25 cellular contexts compared by ENCODE assay signal in the genomic region with DNA sequence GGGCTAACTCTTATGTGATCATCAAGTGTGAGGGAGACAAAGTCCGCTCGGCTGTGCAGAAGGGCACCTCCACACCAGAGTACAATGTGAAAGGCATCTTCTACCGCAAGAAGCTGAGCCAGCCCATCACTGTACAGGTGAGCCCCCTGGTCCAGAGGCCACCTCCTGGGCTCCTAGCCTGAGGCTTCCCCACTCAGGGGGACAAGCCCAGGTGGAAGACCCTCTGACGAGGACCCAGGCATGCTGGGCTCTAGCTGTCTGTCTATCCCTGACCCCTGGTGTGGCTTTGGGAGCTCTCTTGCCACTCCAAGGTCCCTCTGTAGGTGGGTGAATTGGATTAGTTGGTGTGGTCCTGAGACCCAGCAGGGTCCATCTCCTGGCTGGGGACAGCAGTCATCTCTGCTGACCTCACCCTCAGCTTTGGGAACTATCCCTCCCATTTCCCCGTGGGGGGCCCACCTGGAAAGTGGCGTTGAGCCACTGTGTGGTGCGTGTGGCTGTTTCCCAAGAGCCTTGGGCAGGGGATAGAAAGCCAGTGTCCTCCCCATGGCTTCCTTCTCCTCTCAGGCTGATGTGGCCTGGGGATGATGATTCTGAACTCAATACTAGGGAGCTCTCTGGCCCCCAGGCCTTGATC. TPM values are rescaled to one million over a fixed set of nuclear protein-coding genes. Genes with fewer than 3 reads are reported as not detected.
DNase-seq lines count a peak whose midpoint lies in the region; ATAC-seq, FAIRE-seq and TF ChIP-seq lines count a peak whose summit lies in the region.
"Had no signal": no experiment of that assay in that cellular context is flagged by ENCODE, and none has a peak within 500 bp of the region (broad histone marks: within the 10 kb centered on the region; RNA-seq: fewer than 3 reads in every experiment).

No MANE protein-coding gene starts in this region.

- intact Hi-C loops in left ventricle myocardium superior (cut with micrococcal nuclease) (no loop called here), heart right ventricle (cut with DNase I) (loop anchor here in 4 of 10 donors (10.0 kb wide), 3 partner anchors 78 to 432 kb away; no protein-coding TSS in a partner anchor), kidney (cut with DNase I) (no loop called here), esophagus squamous epithelium (cut with DNase I) (no loop called here)

- H3K9ac ChIP-seq in kidney (ENCODE audit: low read length in 2 of 2), result no peak overlapping the region
- H3K9ac ChIP-seq: GM23248 had no signal

- H3K36me3 Mint-ChIP-seq in T-helper 17 cell (ENCODE audit: low read depth), result no peaks in the 10 kb centered on the region

- H3K9me3 ChIP-seq in heart right ventricle (no peaks in the 10 kb centered on the region), T-helper 17 cell (ENCODE audit: control insufficient read depth, low read length, poor library complexity, severe bottlenecking) (no peaks in the 10 kb centered on the region), kidney (ENCODE audit: control insufficient read depth in 1 of 2, low read length in 2 of 2) (no peaks in the 10 kb centered on the region), esophagus squamous epithelium (no peaks in the 10 kb centered on the region)
- H3K9me3 ChIP-seq: A549, BE2C, Caco-2 had no signal

- peaks cover 8% of the 10 kb centered on the region for H3K4me1 Mint-ChIP-seq in T-helper 17 cell

- no peak for TF ChIP-seq CTCF in heart right ventricle (IDR thresholded peaks at IDR 0.05)
- TF ChIP-seq CTCF in kidney (IDR thresholded peaks at IDR 0.05; ENCODE audit: borderline replicate concordance, extremely low read depth, insufficient read depth), result no peak
- no peak for TF ChIP-seq CTCF in esophagus squamous epithelium (IDR thresholded peaks at IDR 0.05)

- DNase-seq in left ventricle myocardium superior (peak; percentile 9), heart right ventricle (no peak), T-helper 17 cell (no peak), kidney (peak; percentile 53), esophagus squamous epithelium (lab: John Stamatoyannopoulos, UW) (no peak), HK-2 (ENCODE audit: unreplicated experiment) (no peak)
- DNase-seq: 8988T; ACHN; AML-193; BE2C; Caco-2; CD4-positive, CD25-positive, alpha-beta regulatory T cell; CD8-positive, alpha-beta T cell; DMS153; DND-41; GM23248; H9; HFFc6 had no signal

- H3K27ac Mint-ChIP-seq in T-helper 17 cell, result peak overlapping the region; percentile 32
- H3K27ac Mint-ChIP-seq: CD4-positive, CD25-positive, alpha-beta regulatory T cell; CD8-positive, alpha-beta T cell; H9; HFFc6 had no signal

- TF ChIP-seq POLR2A in esophagus squamous epithelium (IDR thresholded peaks at IDR 0.05), result no peak

- H3K4me3 ChIP-seq in heart right ventricle, result no peak overlapping the region
- H3K4me3 ChIP-seq in kidney (ENCODE audit: low read length in 2 of 2), result no peak overlapping the region
- H3K4me3 ChIP-seq in esophagus squamous epithelium, result no peak overlapping the region
- H3K4me3 ChIP-seq: A549, GM23248 had no signal

- no peak for FAIRE-seq in kidney (lab: Jason Lieb, UNC)
- FAIRE-seq: A549, G401.6, GM12892 had no signal

- H3K36me3 ChIP-seq in heart right ventricle (peaks cover 0 to 51% (median 0%) of the 10 kb centered on the region in 9 donors), kidney (ENCODE audit: control insufficient read depth in 1 of 2, insufficient read depth in 2 of 2, low read length in 2 of 2) (peaks cover 0 to 6% of the 10 kb centered on the region in 2 donors), esophagus squamous epithelium (peaks cover 0 to 71% (median 0%) of the 10 kb centered on the region in 3 donors)
- H3K36me3 ChIP-seq: BE2C had no signal

- H3K27me3 ChIP-seq in heart right ventricle (peaks cover 0 to 4% (median 0%) of the 10 kb centered on the region in 7 donors), esophagus squamous epithelium (peaks cover 0 to 6% (median 0%) of the 10 kb centered on the region in 4 donors)
- H3K27me3 ChIP-seq: BE2C had no signal

- H3K4me3 Mint-ChIP-seq in T-helper 17 cell, result no peak overlapping the region
- H3K4me3 Mint-ChIP-seq: CD4-positive, CD25-positive, alpha-beta regulatory T cell; CD8-positive, alpha-beta T cell; H9; HFFc6 had no signal

- ATAC-seq in left ventricle myocardium superior (no peak), heart right ventricle (no peak), T-helper 17 cell (no peak), HG03280 (IDR thresholded peaks at IDR 0.05; ENCODE audit: unreplicated experiment) (no peak)
- ATAC-seq: A549; CD8-positive, alpha-beta T cell; HCT116 had no signal

- H3K27ac ChIP-seq in heart right ventricle (no peak overlapping the region), kidney (ENCODE audit: low read depth in 2 of 2, low read length in 2 of 2) (no peak overlapping the region), esophagus squamous epithelium (no peak overlapping the region)
- H3K27ac ChIP-seq: A549, C4-2B, GM23248 had no signal

- H3K4me1 ChIP-seq in heart right ventricle (peaks cover 0 to 11% (median 9%) of the 10 kb centered on the region in 9 donors), kidney (ENCODE audit: control insufficient read depth in 1 of 2, insufficient read depth in 1 of 2, low read depth in 1 of 2, low read length in 2 of 2) (peaks cover 3 to 8% of the 10 kb centered on the region in 2 donors), esophagus squamous epithelium (peaks cover 9 to 14% (median 13%) of the 10 kb centered on the region in 3 donors)
- H3K4me1 ChIP-seq: A549 had no signal

- no peaks in the 10 kb centered on the region for H3K27me3 Mint-ChIP-seq in T-helper 17 cell

- 90 to 93% methylated on average over 7 of the region's 7 CpGs for WGBS in heart right ventricle, 2 donors
- 84% methylated on average over 4 of the region's 7 CpGs; no CpG with 5 or more reads in 1 of the 2 donors for WGBS in esophagus squamous epithelium, 2 donors

RNA-seq across cellular contexts. Expression of a gene that starts 5.4 kb away (rescaled TPM):
- total RNA-seq in left ventricle myocardium superior, result 4.6 TPM
- total RNA-seq in heart right ventricle, result 1 to 10 TPM in 9 of 10 donors, under 1 TPM in 1; 1.00 to 6.8 (median 2.8) TPM
- polyA plus RNA-seq in heart right ventricle, result 1 to 10 TPM in 1 of 2 donors, under 1 TPM in 1; 0.91 to 5.0 TPM
- 1 to 10 TPM in 1 of 2 donors, under 1 TPM in 1; 0.57 to 1.7 TPM for total RNA-seq in T-helper 17 cell
- total RNA-seq in kidney, result 10.7 TPM
- polyA plus RNA-seq in kidney (ENCODE audit: insufficient read depth, low read depth, low replicate concordance), result 6.1 TPM
- 1 to 10 TPM in 2 of 4 donors, under 1 TPM in 2; 0.15 to 4.0 (median 1.2) TPM for total RNA-seq in esophagus squamous epithelium
- total RNA-seq: GM23248 had no signal
- polyA plus RNA-seq: GM23248 had no signal

RNA-seq across cellular contexts. Expression of a gene that starts 20.1 kb away (rescaled TPM):
- total RNA-seq in left ventricle myocardium superior, result not detected
- total RNA-seq in heart right ventricle, result under 1 TPM in 1 of 10 donors, not detected in 9; 0.58 TPM
- not detected for polyA plus RNA-seq in heart right ventricle
- total RNA-seq in T-helper 17 cell, result not detected
- total RNA-seq in kidney, result 1.8 TPM
- polyA plus RNA-seq in kidney (ENCODE audit: insufficient read depth, low read depth, low replicate concordance), result not detected
- total RNA-seq in esophagus squamous epithelium, result 1 to 10 TPM in 1 of 4 donors, not detected in 3; 1.1 TPM
- total RNA-seq: CD4-positive, CD25-positive, alpha-beta regulatory T cell; GM23248; H4; H9 had no signal
- polyA plus RNA-seq: A549; CD4-positive, CD25-positive, alpha-beta regulatory T cell; GM23248 had no signal

RNA-seq across cellular contexts. Expression of a gene that starts 55.9 kb away (rescaled TPM):
- total RNA-seq in left ventricle myocardium superior (2.5 TPM), heart right ventricle (1 to 10 TPM; 1.8 to 3.6 (median 2.7) TPM), T-helper 17 cell (1 to 10 TPM; 2.5 to 3.0 TPM), kidney (36.0 TPM), esophagus squamous epithelium (10 to 100 TPM in 3 of 4 donors, 1 to 10 TPM in 1; 9.3 to 63.2 (median 13.5) TPM)
- polyA plus RNA-seq in heart right ventricle (1 to 10 TPM; 2.0 to 2.5 TPM), kidney (ENCODE audit: insufficient read depth, low read depth, low replicate concordance) (20.0 TPM)

Comparison
In these comparisons a context has a peak if more than half of its experiments do, and no peak if none do; other contexts are left out.
1. DNase-seq: peak in left ventricle myocardium superior (single experiment) and kidney (single experiment); none in heart right ventricle (0 of 2), T-helper 17 cell (0 of 3), esophagus squamous epithelium (single experiment) and HK-2 (single experiment).